19 cellular contexts compared by ENCODE assay signal in genomic region chr12:119090276-119090675, GRCh38.
DNase-seq lines count a peak whose midpoint lies in the region; ATAC-seq, FAIRE-seq and TF ChIP-seq lines count a peak whose summit lies in the region.
"Had no signal": no experiment of that assay in that cellular context is flagged by ENCODE, and none has a peak within 500 bp of the region (broad histone marks: within the 10 kb centered on the region; RNA-seq: fewer than 3 reads in every experiment).

No MANE protein-coding gene starts in this region.

- H2AK5ac ChIP-seq in H1 (ENCODE audit: low read depth, low read length) = peak overlapping the region; percentile 18; the same call in 1 of the 2 replicates
- H2AK5ac ChIP-seq in mesendoderm (ENCODE audit: low read length) = peak overlapping the region; percentile 30

- peak overlapping the region; percentile 94 for H4K91ac ChIP-seq in H1 (replicated peaks; ENCODE audit: insufficient read length, low read length)

- H2BK12ac ChIP-seq in H1 (ENCODE audit: low read depth, low read length) = peak overlapping the region; percentile 96; the same call in 1 of the 2 replicates

- H3K4me2 ChIP-seq in H1 (ENCODE audit: insufficient read depth in 1 of 2, low read depth in 2 of 2, low read length in 2 of 2) = peak overlapping the region; percentile 5 to 11; a peak in 1 of 4 replicates
- no peak overlapping the region for H3K4me2 ChIP-seq in mesendoderm (ENCODE audit: low read length)
- H3K4me2 ChIP-seq: BLaER1 had no signal

- H3K4me3 ChIP-seq in cardiac muscle cell (no peak overlapping the region), H1 (ENCODE audit: extremely low read depth in 1 of 4, insufficient read depth in 2 of 4, low read depth in 3 of 4, low read length in 4 of 4) (no peak overlapping the region; a peak in 1 of 8 replicates), mesendoderm (ENCODE audit: low read length) (no peak overlapping the region), esophagus squamous epithelium (no peak overlapping the region)
- H3K4me3 ChIP-seq: BLaER1 had no signal

- no peak for TF ChIP-seq CTCF in cardiac muscle cell (IDR thresholded peaks at IDR 0.05; ENCODE audit: low read depth, low read length)
- no peak for TF ChIP-seq CTCF in H1 (IDR thresholded peaks at IDR 0.05; ENCODE audit: control extremely low read depth in 1 of 3, insufficient read depth in 1 of 3, low read depth in 1 of 3, low read length in 3 of 3)
- no peak for TF ChIP-seq CTCF in esophagus squamous epithelium (IDR thresholded peaks at IDR 0.05)

- no peak overlapping the region for H3K56ac ChIP-seq in H1 (replicated peaks; ENCODE audit: insufficient read length, low read depth, low read length)
- peak overlapping the region; percentile 85 for H3K56ac ChIP-seq in mesendoderm (ENCODE audit: low read length)

- no peak for TF ChIP-seq RAD21 in H1 (IDR thresholded peaks at IDR 0.05 in 1 of 2, conservative IDR thresholded peaks at IDR 0.05 in 1 of 2; ENCODE audit: low read depth in 2 of 2, low read length in 2 of 2)

- peak overlapping the region; percentile 99 for H2BK20ac ChIP-seq in H1 (ENCODE audit: low read length)

- H3K27me3 ChIP-seq in cardiac muscle cell (no peaks in the 10 kb centered on the region), H1 (replicated peaks in 1 of 4; ENCODE audit: control insufficient read depth in 3 of 4, extremely low read depth in 1 of 4, insufficient read depth in 3 of 4, low read length in 3 of 4) (no peaks in the 10 kb centered on the region), mesendoderm (ENCODE audit: insufficient read depth, low read length, poor library complexity) (no peaks in the 10 kb centered on the region), esophagus squamous epithelium (peaks cover 0 to 70% (median 0%) of the 10 kb centered on the region in 4 donors)
- H3K27me3 ChIP-seq: BLaER1 had no signal

- peak overlapping the region; percentile 92; the same call in 1 of the 2 replicates for H2BK5ac ChIP-seq in H1 (ENCODE audit: low read depth, low read length)
- peak overlapping the region; percentile 98 for H2BK5ac ChIP-seq in mesendoderm (ENCODE audit: low read length)

- no peak for FAIRE-seq in H1 (lab: Jason Lieb, UNC)

- no peaks in the 10 kb centered on the region for H3K79me2 ChIP-seq in H1 (ENCODE audit: control insufficient read depth in 1 of 2, insufficient read depth in 2 of 2, low read length in 2 of 2)
- no peaks in the 10 kb centered on the region for H3K79me2 ChIP-seq in mesendoderm (ENCODE audit: control insufficient read depth, insufficient read depth, low read length)

- no peaks in the 10 kb centered on the region for H4K20me1 ChIP-seq in H1 (replicated peaks in 1 of 2; ENCODE audit: control insufficient read depth in 1 of 2, insufficient read depth in 2 of 2, low read length in 2 of 2)
- H4K20me1 ChIP-seq: BLaER1 had no signal

- TF ChIP-seq EP300 in H1 (IDR thresholded peaks at IDR 0.05; ENCODE audit: borderline replicate concordance in 1 of 2, low read depth in 2 of 2, low read length in 2 of 2) = no peak

- H2BK120ac ChIP-seq in H1 (replicated peaks; ENCODE audit: low read depth, low read length) (peak overlapping the region; percentile 88), mesendoderm (ENCODE audit: low read depth, low read length) (peak overlapping the region; percentile 1)

- no peaks in the 10 kb centered on the region for H3K36me3 ChIP-seq in cardiac muscle cell
- H3K36me3 ChIP-seq in H1 (ENCODE audit: control insufficient read depth in 2 of 4, insufficient read depth in 4 of 4, low read length in 3 of 4) = no peaks in the 10 kb centered on the region
- H3K36me3 ChIP-seq in mesendoderm (ENCODE audit: control insufficient read depth, insufficient read depth, low read length) = no peaks in the 10 kb centered on the region
- H3K36me3 ChIP-seq in esophagus squamous epithelium = no peaks in the 10 kb centered on the region
- H3K36me3 ChIP-seq: BLaER1 had no signal

- H3K4ac ChIP-seq in H1 (replicated peaks; ENCODE audit: insufficient read length, low read depth, low read length) (no peak overlapping the region), mesendoderm (ENCODE audit: low read depth, low read length) (no peak overlapping the region)

- H3K79me1 ChIP-seq in H1 (ENCODE audit: low read depth, low read length) = no peaks in the 10 kb centered on the region
- H3K79me1 ChIP-seq in mesendoderm (ENCODE audit: low read length) = no peaks in the 10 kb centered on the region

- H3K27ac ChIP-seq in cardiac muscle cell (peak overlapping the region; percentile 81), H1 (ENCODE audit: low read depth, low read length) (0 out of 2 replicates have a peak overlapping the region, but pooled peaks have one; percentile 47), mesendoderm (ENCODE audit: low read depth, low read length) (peak overlapping the region; percentile 90), esophagus squamous epithelium (no peak overlapping the region)
- H3K27ac ChIP-seq: BLaER1, HL-60 had no signal

- H3K23me2 ChIP-seq in H1 (ENCODE audit: low read depth, low read length) = no peaks in the 10 kb centered on the region

- H2AFZ ChIP-seq in H1 (ENCODE audit: low read length) = no peak overlapping the region

- POLR2A ChIA-PET in H1 (lab: Charles Lee; ENCODE audit: partially characterized antibody) = interaction anchor here (1.4 to 1.9 kb wide), 2 partner anchors 29 to 64 kb away, joined by 4 to 8 read pairs; no protein-coding TSS in a partner anchor

- TF ChIP-seq POLR2A in H1 (IDR thresholded peaks at IDR 0.05; ENCODE audit: control extremely low read depth in 1 of 2, low read depth in 2 of 2, low read length in 2 of 2) (no peak), esophagus squamous epithelium (IDR thresholded peaks at IDR 0.05) (no peak)

- H3K23ac ChIP-seq in H1 (ENCODE audit: insufficient read length) (no peak overlapping the region), mesendoderm (ENCODE audit: low read length) (no peak overlapping the region)

- ATAC-seq in left ventricle myocardium superior = no peak
- no peak for ATAC-seq in left colon

- 57% methylated on average over 1 of the region's 1 CpG; no CpG with 5 or more reads in 1 of the 2 experiments for WGBS in H1 (ENCODE audit: extremely low coverage in 1 of 2, insufficient coverage in 1 of 2, insufficient read length in 1 of 2, insufficient replicate concordance in 2 of 2, low coverage in 1 of 2, low lambda C conversion rate in 2 of 2, missing lambda C conversion rate in 1 of 2), 2 experiments
- no CpG with 5 or more reads among the region's 1 CpG for WGBS in mesendoderm (ENCODE audit: extremely low coverage, insufficient coverage, low lambda C conversion rate)
- 89% methylated on average over 1 of the region's 1 CpG; no CpG with 5 or more reads in 1 of the 2 donors for WGBS in esophagus squamous epithelium, 2 donors

- H3K9me3 ChIP-seq in cardiac muscle cell (ENCODE audit: low read depth) (no peaks in the 10 kb centered on the region), H1 (ENCODE audit: insufficient read depth in 2 of 2, low read depth in 1 of 2, low read length in 1 of 2) (no peaks in the 10 kb centered on the region), esophagus squamous epithelium (no peaks in the 10 kb centered on the region)
- H3K9me3 ChIP-seq: BLaER1, Caco-2 had no signal

- H3K9ac ChIP-seq in H1 (replicated peaks in 1 of 4; ENCODE audit: extremely low read depth in 1 of 4, low read depth in 3 of 4, low read length in 3 of 4) (no peak overlapping the region), mesendoderm (ENCODE audit: low read length) (peak overlapping the region; percentile 34)
- H3K9ac ChIP-seq: BLaER1 had no signal

- H3K18ac ChIP-seq in H1 (ENCODE audit: extremely low read depth, low read length) = peak overlapping the region; percentile 65; the same call in 1 of the 2 replicates
- H3K18ac ChIP-seq in mesendoderm (ENCODE audit: low read length) = no peak overlapping the region

- H2BK15ac ChIP-seq in H1 (ENCODE audit: low read length) (no peak overlapping the region), mesendoderm (replicated peaks; ENCODE audit: low read depth) (no peak overlapping the region)

- H3K14ac ChIP-seq in H1 (ENCODE audit: insufficient read length) = no peak overlapping the region

- intact Hi-C loops in left ventricle myocardium superior (cut with micrococcal nuclease) = no loop called here
- intact Hi-C loops in left colon (cut with DNase I, micrococcal nuclease) = no loop called here
- intact Hi-C loops in esophagus squamous epithelium (cut with DNase I) = no loop called here

- CTCF ChIA-PET in H1 (lab: Charles Lee; ENCODE audit: partially characterized antibody) = interaction anchor here (1.0 to 1.5 kb wide), 6 partner anchors 11 to 456 kb away, joined by 3 to 6 read pairs (median 4); no protein-coding TSS in a partner anchor

- H3K4me1 ChIP-seq in cardiac muscle cell (ENCODE audit: low read depth) (peaks cover 18% of the 10 kb centered on the region), H1 (replicated peaks in 1 of 4; ENCODE audit: control insufficient read depth in 3 of 4, insufficient read depth in 4 of 4, low read length in 3 of 4) (peaks cover 7 to 21% (median 17%) of the 10 kb centered on the region in 4 experiments), mesendoderm (ENCODE audit: control insufficient read depth, low read depth, low read length) (peaks cover 18% of the 10 kb centered on the region), esophagus squamous epithelium (no peaks in the 10 kb centered on the region)
- H3K4me1 ChIP-seq: BLaER1, Caco-2 had no signal

- H4K5ac ChIP-seq in H1 (ENCODE audit: insufficient read length, low read depth, low read length) = no peak overlapping the region
- H4K5ac ChIP-seq in mesendoderm (ENCODE audit: low read length) = no peak overlapping the region

- H4K8ac ChIP-seq in H1 (ENCODE audit: extremely low read depth, insufficient read depth, low read length) (no peak overlapping the region), mesendoderm (ENCODE audit: low read depth, low read length) (no peak overlapping the region)

- DNase-seq in cardiac muscle cell (ENCODE audit: low read depth in 1 of 2, low spot score in 1 of 2) = peak in 1 of 2 donors; percentile 66
- no peak for DNase-seq in left ventricle myocardium superior
- no peak for DNase-seq in H1 (ENCODE audit: low read depth in 1 of 2, low spot score in 2 of 2)
- DNase-seq in mesendoderm = peak; percentile 70
- DNase-seq in activated CD4-positive, alpha-beta T cell treated with anti-CD3 and anti-CD28 coated beads, Interleukin-2, amount 50 U/mL, for 48 hours = no peak
- no peak for DNase-seq in left colon
- DNase-seq in esophagus squamous epithelium (lab: John Stamatoyannopoulos, UW) = no peak
- DNase-seq: 8988T; AML-193; Caco-2; CD8-positive, alpha-beta memory T cell; DND-41; GOT3; HCEC 1CT; HFFc6; IMR-90; KBM-7 had no signal

TF ChIP-seq in H1, 55 proteins besides CTCF, POLR2A, EP300 and RAD21:
- TF ChIP-seq SIRT6 (IDR thresholded peaks at IDR 0.05; ENCODE audit: low read length) = no peak
- no peak for TF ChIP-seq POLR2AphosphoS5 (IDR thresholded peaks at IDR 0.05; ENCODE audit: low read depth, low read length)
- no peak for TF ChIP-seq SIN3A (conservative IDR thresholded peaks at IDR 0.05 in 1 of 2, IDR thresholded peaks at IDR 0.05 in 1 of 2; ENCODE audit: low read depth in 1 of 2, low read length in 2 of 2)
- no peak for TF ChIP-seq RBBP5 (IDR thresholded peaks at IDR 0.05; ENCODE audit: borderline replicate concordance, low read depth, low read length)
- no peak for TF ChIP-seq YY1 (IDR thresholded peaks at IDR 0.05; ENCODE audit: low read depth, low read length)
- no peak for TF ChIP-seq NRF1 (IDR thresholded peaks at IDR 0.05; ENCODE audit: low read depth, low read length)
- no peak for TF ChIP-seq SP2 (IDR thresholded peaks at IDR 0.05; ENCODE audit: low read length)
TF ChIP-seq in H1: peak in this region for 0.

Comparison
In these comparisons a context has a peak if more than half of its experiments do, and no peak if none do; other contexts are left out.
1. H3K27ac ChIP-seq: peak in cardiac muscle cell (single experiment), H1 (single experiment) and mesendoderm (single experiment); none in esophagus squamous epithelium (0 of 4).